1 cellular context compared by ENCODE assay signal in genomic region chr7:46710927-46711326, GRCh38.
TF ChIP-seq lines count a peak whose summit lies in the region.

No MANE protein-coding gene starts in this region.

TF ChIP-seq in SK-N-SH treated with all-trans-retinoic acid at 6 μM for 48 hours, 23 proteins besides CTCF, POLR2A, EP300 and RAD21 (continued from another document):
- TF ChIP-seq CSRNP3 (CRISPR knock-in tag; IDR thresholded peaks at IDR 0.05) (no peak), ARNTL (CRISPR knock-in tag; IDR thresholded peaks at IDR 0.05; ENCODE audit: borderline replicate concordance, low read depth) (no peak), ISL1 (CRISPR knock-in tag; IDR thresholded peaks at IDR 0.05) (no peak)
- TF ChIP-seq, protein P1, sequence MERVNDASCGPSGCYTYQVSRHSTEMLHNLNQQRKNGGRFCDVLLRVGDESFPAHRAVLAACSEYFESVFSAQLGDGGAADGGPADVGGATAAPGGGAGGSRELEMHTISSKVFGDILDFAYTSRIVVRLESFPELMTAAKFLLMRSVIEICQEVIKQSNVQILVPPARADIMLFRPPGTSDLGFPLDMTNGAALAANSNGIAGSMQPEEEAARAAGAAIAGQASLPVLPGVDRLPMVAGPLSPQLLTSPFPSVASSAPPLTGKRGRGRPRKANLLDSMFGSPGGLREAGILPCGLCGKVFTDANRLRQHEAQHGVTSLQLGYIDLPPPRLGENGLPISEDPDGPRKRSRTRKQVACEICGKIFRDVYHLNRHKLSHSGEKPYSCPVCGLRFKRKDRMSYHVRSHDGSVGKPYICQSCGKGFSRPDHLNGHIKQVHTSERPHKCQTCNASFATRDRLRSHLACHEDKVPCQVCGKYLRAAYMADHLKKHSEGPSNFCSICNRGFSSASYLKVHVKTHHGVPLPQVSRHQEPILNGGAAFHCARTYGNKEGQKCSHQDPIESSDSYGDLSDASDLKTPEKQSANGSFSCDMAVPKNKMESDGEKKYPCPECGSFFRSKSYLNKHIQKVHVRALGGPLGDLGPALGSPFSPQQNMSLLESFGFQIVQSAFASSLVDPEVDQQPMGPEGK (CRISPR knock-in tag; IDR thresholded peaks at IDR 0.05; ENCODE audit: borderline replicate concordance) = no peak
TF ChIP-seq in SK-N-SH treated with all-trans-retinoic acid at 6 μM for 48 hours: peak in this region for 0.
